ENCODE assay signal across 11 cellular contexts in the genomic region with DNA sequence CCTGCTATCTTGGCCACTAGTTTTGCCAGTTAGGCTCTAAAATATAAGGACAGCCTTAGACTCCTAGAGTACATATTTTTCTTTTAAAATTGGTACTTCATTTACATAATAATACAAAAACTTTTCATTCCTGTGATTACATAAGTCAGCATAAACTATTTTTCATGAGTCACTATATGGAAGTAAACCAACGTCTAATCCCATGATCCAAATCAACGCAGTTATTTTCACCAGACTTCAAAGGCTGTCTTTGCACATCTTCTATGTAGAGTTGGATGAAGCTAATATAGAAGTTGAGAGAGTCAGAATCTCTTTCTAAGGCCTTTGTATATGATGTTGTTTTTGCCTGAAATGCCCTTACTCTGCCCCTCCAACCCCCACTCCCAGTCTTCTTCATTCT. TPM values are rescaled to one million over a fixed set of nuclear protein-coding genes. Genes with fewer than 3 reads are reported as not detected.
DNase-seq lines count a peak whose midpoint lies in the region; ATAC-seq, FAIRE-seq and TF ChIP-seq lines count a peak whose summit lies in the region.
"Had no signal": no experiment of that assay in that cellular context is flagged by ENCODE, and none has a peak within 500 bp of the region (broad histone marks: within the 10 kb centered on the region; RNA-seq: fewer than 3 reads in every experiment).

No MANE protein-coding gene starts in this region.

- WGBS in K562 (ENCODE audit: insufficient coverage, low coverage, missing lambda C conversion rate): 61% methylated on average over 2 of the region's 2 CpGs

- H3K27me3 ChIP-seq in K562 (ENCODE audit: control insufficient read depth in 2 of 2, insufficient read depth in 2 of 2, low read length in 2 of 2): no peaks in the 10 kb centered on the region; a peak in 1 of 5 replicates

- in situ Hi-C loops in K562 (cut with MboI): loop anchor here (5.0 to 25.0 kb wide), 4 partner anchors 67 to 1182 kb away; no protein-coding TSS in a partner anchor

- H4K20me1 ChIP-seq in K562 (replicated peaks; ENCODE audit: control insufficient read depth, insufficient read depth, low read length): no peaks in the 10 kb centered on the region

- no peak overlapping the region for H3K4me2 ChIP-seq in K562 (ENCODE audit: insufficient read depth, low read length)

- no peak overlapping the region for H3K27ac ChIP-seq in K562 (ENCODE audit: extremely low read depth, low read depth, low read length)
- H3K27ac ChIP-seq: GM23248 had no signal

- no peak overlapping the region for H3K4me3 ChIP-seq in K562
- H3K4me3 ChIP-seq: GM23248 had no signal

- DNase-seq in H54 (ENCODE audit: insufficient read length, low spot score) (no peak), K562 (ENCODE audit: extremely low read depth in 1 of 4, low spot score in 3 of 4) (no peak), iris pigment epithelial cell (ENCODE audit: low read depth) (peak; percentile 80), DMS 273 (lab: John Stamatoyannopoulos, UW; ENCODE audit: unreplicated experiment) (no peak), frontal cortex (ENCODE audit: low spot score in 2 of 2) (no peak)
- DNase-seq: 8988T, DMS153, DND-41, H9 had no signal

- no peak for TF ChIP-seq RAD21 in K562 (CRISPR knock-in tag; conservative IDR thresholded peaks at IDR 0.05 in 1 of 2, IDR thresholded peaks at IDR 0.05 in 1 of 2)

- no peak for TF ChIP-seq CTCF in K562 (IDR thresholded peaks at IDR 0.05 in 2 of 3, conservative IDR thresholded peaks at IDR 0.05 in 1 of 3; ENCODE audit: insufficient read depth in 2 of 3, low read depth in 1 of 3, low read length in 3 of 3)

- CTCF ChIA-PET in K562 (lab: Yijun Ruan, JAX; ENCODE audit: low intra/inter-chr PET ratio): interaction anchor here (1.5 kb wide), 1 partner anchor 466 kb away, joined by 8 read pairs; no protein-coding TSS in a partner anchor

- TF ChIP-seq POLR2A in H54 (IDR thresholded peaks at IDR 0.05; ENCODE audit: low read depth, low read length) (no peak), K562 (conservative IDR thresholded peaks at IDR 0.05) (no peak)

- POLR2A ChIA-PET in K562 (lab: Yijun Ruan, JAX): no interaction called here

- BruUV-seq in K562 (replicated peaks; lab: Mats Ljungman, UMichigan): no TSS peak

- intact Hi-C loops in K562 (cut with micrococcal nuclease): loop anchor here (2.0 to 10.0 kb wide), 6 partner anchors 51 to 1259 kb away; a partner anchor contains a TSS

- FAIRE-seq in H54 (lab: Jason Lieb, UNC) (peak; percentile 52), K562 (lab: Jason Lieb, UNC) (no peak), frontal cortex (lab: Jason Lieb, UNC) (no peak)

- no peaks in the 10 kb centered on the region for H3K9me3 ChIP-seq in K562 (replicated peaks; ENCODE audit: control insufficient read depth, insufficient read depth, low read depth, low read length)

- TF ChIP-seq EP300 in K562 (IDR thresholded peaks at IDR 0.05; ENCODE audit: low read length): no peak

- no peaks in the 10 kb centered on the region for H3K36me3 ChIP-seq in K562 (ENCODE audit: control insufficient read depth, insufficient read depth, low read length)

- ATAC-seq in K562 (no peak), SK-N-SH treated with all-trans-retinoic acid at 6 μM for 48 hours (no peak)

- peaks cover 0 to 7% of the 10 kb centered on the region in 2 experiments; a peak in 2 of 5 replicates for H3K4me1 ChIP-seq in K562 (replicated peaks in 1 of 2; ENCODE audit: control insufficient read depth in 2 of 2, insufficient read depth in 2 of 2, low read length in 2 of 2)

- H3K9me1 ChIP-seq in K562 (ENCODE audit: control insufficient read depth, insufficient read depth, low read length): no peaks in the 10 kb centered on the region

- no peak overlapping the region for H3K9ac ChIP-seq in K562 (ENCODE audit: insufficient read depth in 1 of 2, low read depth in 2 of 2, low read length in 2 of 2)
- H3K9ac ChIP-seq: GM23248 had no signal

- no peaks in the 10 kb centered on the region for H3K79me2 ChIP-seq in K562 (ENCODE audit: control insufficient read depth, insufficient read depth, low read length)

- H2AFZ ChIP-seq in K562 (ENCODE audit: low read depth, low read length): no peak overlapping the region
- H2AFZ ChIP-seq: GM23248 had no signal

TF ChIP-seq in K562, 482 proteins besides CTCF, POLR2A, EP300 and RAD21 (continues in another document):
- TF ChIP-seq C11orf30 (IDR thresholded peaks at IDR 0.05; ENCODE audit: low read depth): peak; percentile 26; the same call in 1 of the 2 replicates
- TF ChIP-seq, protein P1, sequence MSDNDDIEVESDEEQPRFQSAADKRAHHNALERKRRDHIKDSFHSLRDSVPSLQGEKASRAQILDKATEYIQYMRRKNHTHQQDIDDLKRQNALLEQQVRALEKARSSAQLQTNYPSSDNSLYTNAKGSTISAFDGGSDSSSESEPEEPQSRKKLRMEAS (CRISPR knock-in tag; IDR thresholded peaks at IDR 0.05): no peak
- TF ChIP-seq MED1 (CRISPR knock-in tag; IDR thresholded peaks at IDR 0.05; ENCODE audit: borderline replicate concordance): no peak
- TF ChIP-seq ZNF146 (CRISPR knock-in tag; IDR thresholded peaks at IDR 0.05; ENCODE audit: unreplicated experiment): no peak
- 0 out of 2 replicates have a peak, but pooled peaks have one; percentile 4 for TF ChIP-seq MAFG (tag; conservative IDR thresholded peaks at IDR 0.05)
- TF ChIP-seq ELF2 (CRISPR knock-in tag; IDR thresholded peaks at IDR 0.05): no peak
- TF ChIP-seq GABPB1 (CRISPR knock-in tag; IDR thresholded peaks at IDR 0.05): no peak
- no peak for TF ChIP-seq ILF3 (IDR thresholded peaks at IDR 0.05; ENCODE audit: borderline replicate concordance)
- TF ChIP-seq ZNF316 (IDR thresholded peaks at IDR 0.05): peak; percentile 49; the same call in 1 of the 2 replicates
- no peak for TF ChIP-seq ETV6 (IDR thresholded peaks at IDR 0.05; ENCODE audit: borderline replicate concordance in 1 of 2, low read depth in 2 of 2, low read length in 1 of 2)
- no peak for TF ChIP-seq ETV6 (CRISPR knock-in tag; IDR thresholded peaks at IDR 0.05; ENCODE audit: borderline replicate concordance)
- TF ChIP-seq TEAD4 (IDR thresholded peaks at IDR 0.05; ENCODE audit: low read length): no peak
- TF ChIP-seq TEAD4 (CRISPR knock-in tag; IDR thresholded peaks at IDR 0.05; ENCODE audit: borderline replicate concordance): no peak

TF ChIP-seq in SK-N-SH treated with all-trans-retinoic acid at 6 μM for 48 hours, 23 proteins besides CTCF, POLR2A, EP300 and RAD21:
- TF ChIP-seq RARB (CRISPR knock-in tag; IDR thresholded peaks at IDR 0.05) (no peak), TOX (CRISPR knock-in tag; IDR thresholded peaks at IDR 0.05; ENCODE audit: borderline replicate concordance) (no peak), OSR1 (CRISPR knock-in tag; IDR thresholded peaks at IDR 0.05) (no peak), ARNTL (CRISPR knock-in tag; IDR thresholded peaks at IDR 0.05; ENCODE audit: borderline replicate concordance, low read depth) (no peak), ZC3H10 (CRISPR knock-in tag; IDR thresholded peaks at IDR 0.05) (no peak), CSDC2 (CRISPR knock-in tag; IDR thresholded peaks at IDR 0.05) (no peak), BACH2 (CRISPR knock-in tag; IDR thresholded peaks at IDR 0.05; ENCODE audit: borderline replicate concordance) (no peak), ISL1 (CRISPR knock-in tag; IDR thresholded peaks at IDR 0.05) (no peak)

RNA-seq across cellular contexts. Expression of a gene that starts 7.6 kb away (rescaled TPM):
- 33.7 and 51.7 TPM in 2 replicates for total RNA-seq in K562 (2011; cell fraction: chromatin; rRNA removed; ENCODE audit: low replicate concordance)
- total RNA-seq in K562 (2011; cell fraction: nucleolus; rRNA removed): 32.1 and 34.5 TPM in 2 replicates
- total RNA-seq in K562 (2011; cell fraction: nucleoplasm; rRNA removed): 42.4 and 60.5 TPM in 2 replicates
- total RNA-seq in K562 (2014; rRNA removed) (25.6 and 26.4 TPM in 2 replicates), K562 (2014; rRNA removed; fragmentation: Illumina TruSeq; extraction: Trizol) (40.3 and 47.2 TPM in 2 replicates), K562 (2015; rRNA removed; fragmentation: Illumina TruSeq; extraction: Trizol) (39.0 and 43.9 TPM in 2 replicates), K562 (2021) (28.6 and 31.2 TPM in 2 replicates), frontal cortex (34.6 TPM)
- polyA plus RNA-seq in K562 (2011; rRNA removed) (35.5 and 49.5 TPM in 2 replicates), K562 (2014; fragmentation: Illumina TruSeq; extraction: Trizol) (27.5 and 28.4 TPM in 2 replicates), K562 (2014; fragmentation: Nextera tagmentation; extraction: Ambion mirVana) (10 to 100 TPM in 1 of 2 experiments, 1 to 10 TPM in 1; 8.7 to 11.4 TPM), K562 (2014; rRNA removed) (31.3 and 33.4 TPM in 2 replicates)
- 26.6 and 51.5 TPM in 2 replicates for polyA plus RNA-seq in K562 (2011; cell fraction: cytosol; rRNA removed)
- polyA plus RNA-seq in K562 (2011; cell fraction: nucleus; rRNA removed): 22.9 and 31.5 TPM in 2 replicates
- 21.6 and 28.0 TPM in 2 replicates for polyA plus RNA-seq in K562 (2012)
- polyA minus RNA-seq in K562 (2011; rRNA and poly(A)+ RNA removed): 52.2 and 58.3 TPM in 2 replicates
- 19.7 and 24.4 TPM in 2 replicates for polyA minus RNA-seq in K562 (2011; cell fraction: cytosol; rRNA and poly(A)+ RNA removed)
- 21.7 and 30.3 TPM in 2 replicates for polyA minus RNA-seq in K562 (2011; cell fraction: nucleus; rRNA and poly(A)+ RNA removed)
